8 cellular contexts compared by ENCODE assay signal in the genomic region with DNA sequence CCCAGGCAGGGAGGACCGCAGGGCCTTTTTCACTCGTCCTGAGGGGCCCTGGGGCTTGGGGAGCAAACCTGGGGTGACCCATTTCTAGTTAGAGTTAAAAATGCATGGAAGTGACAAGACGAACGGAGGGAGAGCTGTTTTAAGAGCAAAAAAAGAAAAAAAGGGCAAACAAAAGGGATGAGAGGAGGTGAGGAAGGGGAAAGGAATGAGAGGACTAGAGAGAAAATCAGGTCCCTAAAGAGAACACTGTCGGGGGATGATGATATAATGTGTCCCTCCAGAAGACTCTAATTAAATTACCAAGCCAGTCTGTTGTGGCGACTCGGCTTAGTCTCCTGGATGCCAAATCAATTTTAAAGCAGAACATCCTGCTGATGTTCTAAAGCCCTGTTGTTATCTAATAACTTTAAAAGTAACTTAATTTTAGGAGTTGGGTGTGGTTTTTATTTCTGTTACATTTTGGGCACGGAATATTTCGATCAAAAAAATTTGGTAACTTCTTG. TPM values are rescaled to one million over a fixed set of nuclear protein-coding genes. Genes with fewer than 3 reads are reported as not detected.
DNase-seq lines count a peak whose midpoint lies in the region; ATAC-seq and TF ChIP-seq lines count a peak whose summit lies in the region.

No MANE protein-coding gene starts in this region.

- intact Hi-C loops in left colon (cut with DNase I, micrococcal nuclease) = no loop called here

- H3K4me3 ChIP-seq in GM12875 (ENCODE audit: low read depth, low read length) (peak overlapping the region; percentile 95), epithelial cell of esophagus (ENCODE audit: low read length) (peak overlapping the region; percentile 76)

- ATAC-seq in GM19328 (IDR thresholded peaks at IDR 0.05; ENCODE audit: unreplicated experiment) = no peak
- ATAC-seq in HG03045 (IDR thresholded peaks at IDR 0.05; ENCODE audit: unreplicated experiment) = no peak
- ATAC-seq in left colon = no peak

- peak overlapping the region; percentile 97 for H3K27ac Mint-ChIP-seq in progenitor cell of endocrine pancreas

- peaks cover 34% of the 10 kb centered on the region for H3K4me1 Mint-ChIP-seq in progenitor cell of endocrine pancreas (ENCODE audit: low read depth)

- peaks cover 3% of the 10 kb centered on the region for H3K36me3 Mint-ChIP-seq in progenitor cell of endocrine pancreas (ENCODE audit: insufficient read depth)

- H3K4me3 Mint-ChIP-seq in progenitor cell of endocrine pancreas (ENCODE audit: low read depth) = peak overlapping the region; percentile 91

- H3K27me3 Mint-ChIP-seq in progenitor cell of endocrine pancreas = no peaks in the 10 kb centered on the region

- H3K9me3 Mint-ChIP-seq in progenitor cell of endocrine pancreas (ENCODE audit: low read depth) = no peaks in the 10 kb centered on the region

- DNase-seq in OCI-M1 (lab: John Stamatoyannopoulos, UW) (peak; percentile 37), epithelial cell of esophagus (ENCODE audit: low read depth) (no peak), progenitor cell of endocrine pancreas (ENCODE audit: low spot score, unreplicated experiment) (no peak), left colon (no peak)
- no peak for DNase-seq in activated CD4-positive, alpha-beta T cell treated with anti-CD3 and anti-CD28 coated beads, Interleukin-2, amount 50 U/mL, for 48 hours

- TF ChIP-seq CTCF in GM12875 (IDR thresholded peaks at IDR 0.05; ENCODE audit: borderline replicate concordance, insufficient read depth, low read depth, low read length) (no peak), epithelial cell of esophagus (IDR thresholded peaks at IDR 0.05; ENCODE audit: insufficient read depth, low read depth, low read length, missing control alignments) (no peak), progenitor cell of endocrine pancreas (IDR thresholded peaks at IDR 0.05; ENCODE audit: unreplicated experiment) (no peak)

RNA-seq across cellular contexts. Expression of a gene that starts 1.1 kb away (rescaled TPM):
- 39.2 and 43.1 TPM in 2 replicates for total RNA-seq in progenitor cell of endocrine pancreas
- 10 to 100 TPM; 10.3 to 15.4 TPM for total RNA-seq in left colon
